Comparison of ENCODE assay signal across 32 cellular contexts in genomic region chr19:1647664-1648155, GRCh38. TPM values are rescaled to one million over a fixed set of nuclear protein-coding genes. Genes with fewer than 3 reads are reported as not detected.
DNase-seq lines count a peak whose midpoint lies in the region; ATAC-seq and TF ChIP-seq lines count a peak whose summit lies in the region.
"Had no signal": no experiment of that assay in that cellular context is flagged by ENCODE, and none has a peak within 500 bp of the region (broad histone marks: within the 10 kb centered on the region; RNA-seq: fewer than 3 reads in every experiment).

No MANE protein-coding gene starts in this region.

- H4K8ac ChIP-seq in trophoblast cell (ENCODE audit: low read depth, low read length) = no peak overlapping the region

- intact Hi-C loops in activated T-helper 2 cell treated with anti-CD3 and anti-CD28 coated beads, Interferon-gamma antibody, Interleukin-2, Interleukin-4, amounts not matched to agents 10 μg/mL and 5 μg/mL and 100 μg/mL, durations not matched to agents 14 hours and 24 hours and 36 hours (cut with micrococcal nuclease) = no loop called here

- peaks cover 7% of the 10 kb centered on the region for H3K79me1 ChIP-seq in trophoblast cell (ENCODE audit: low read length)

- H2BK5ac ChIP-seq in trophoblast cell (ENCODE audit: low read depth, low read length, poor library complexity) = no peak overlapping the region

- no peaks in the 10 kb centered on the region for H3K27me3 Mint-ChIP-seq in IgD-negative memory B cell
- H3K27me3 Mint-ChIP-seq in activated T-helper 2 cell treated with anti-CD3 and anti-CD28 coated beads, Interferon-gamma antibody, Interleukin-2, Interleukin-4, amounts not matched to agents 10 μg/mL and 5 μg/mL and 100 μg/mL, durations not matched to agents 14 hours and 24 hours and 36 hours (ENCODE audit: low read depth) = no peaks in the 10 kb centered on the region
- H3K27me3 Mint-ChIP-seq: activated naive CD8-positive, alpha-beta T cell treated with anti-CD3 and anti-CD28 coated beads, Interleukin-2, amount 10 ng/mL, durations not matched to agents 7 days and 5 days; stimulated activated naive CD8-positive, alpha-beta T cell treated with anti-CD3 and anti-CD28 coated beads, Interleukin-15, Interleukin-2, amounts not matched to agents 100 ng/mL and 50 ng/mL, for 24 hours had no signal

- no peak overlapping the region for H3K14ac ChIP-seq in trophoblast cell (ENCODE audit: low read length)

- H4K20me1 ChIP-seq in DOHH2 (ENCODE audit: control insufficient read depth, insufficient read depth, low read depth, low read length) = no peaks in the 10 kb centered on the region; the same call in 1 of the 2 replicates

- H3K4me3 Mint-ChIP-seq in IgD-negative memory B cell = peak overlapping the region; percentile 63 to 98 (median 86)
- no peak overlapping the region for H3K4me3 Mint-ChIP-seq in activated T-helper 2 cell treated with anti-CD3 and anti-CD28 coated beads, Interferon-gamma antibody, Interleukin-2, Interleukin-4, amounts not matched to agents 10 μg/mL and 5 μg/mL and 100 μg/mL, durations not matched to agents 14 hours and 24 hours and 36 hours (ENCODE audit: low read depth)
- H3K4me3 Mint-ChIP-seq: activated naive CD8-positive, alpha-beta T cell treated with anti-CD3 and anti-CD28 coated beads, Interleukin-2, amount 10 ng/mL, durations not matched to agents 7 days and 5 days; stimulated activated naive CD8-positive, alpha-beta T cell treated with anti-CD3 and anti-CD28 coated beads, Interleukin-15, Interleukin-2, amounts not matched to agents 100 ng/mL and 50 ng/mL, for 24 hours had no signal

- no peaks in the 10 kb centered on the region for H3K9me2 ChIP-seq in DOHH2 (replicated peaks; ENCODE audit: control insufficient read depth, low read length)

- H3K18ac ChIP-seq in trophoblast cell (ENCODE audit: low read length) = no peak overlapping the region

- H3K9me3 Mint-ChIP-seq in IgD-negative memory B cell = no peaks in the 10 kb centered on the region
- no peaks in the 10 kb centered on the region for H3K9me3 Mint-ChIP-seq in activated T-helper 2 cell treated with anti-CD3 and anti-CD28 coated beads, Interferon-gamma antibody, Interleukin-2, Interleukin-4, amounts not matched to agents 10 μg/mL and 5 μg/mL and 100 μg/mL, durations not matched to agents 14 hours and 24 hours and 36 hours
- H3K9me3 Mint-ChIP-seq: activated naive CD8-positive, alpha-beta T cell treated with anti-CD3 and anti-CD28 coated beads, Interleukin-2, amount 10 ng/mL, durations not matched to agents 7 days and 5 days; stimulated activated naive CD8-positive, alpha-beta T cell treated with anti-CD3 and anti-CD28 coated beads, Interleukin-15, Interleukin-2, amounts not matched to agents 100 ng/mL and 50 ng/mL, for 24 hours had no signal

- H2BK120ac ChIP-seq in trophoblast cell (ENCODE audit: insufficient read depth, low read length, poor library complexity) = no peak overlapping the region

- H4K12ac ChIP-seq in trophoblast cell (ENCODE audit: low read depth, low read length) = peak overlapping the region; percentile 6

- peaks cover 2% of the 10 kb centered on the region for H3K36me3 Mint-ChIP-seq in IgD-negative memory B cell
- H3K36me3 Mint-ChIP-seq in activated T-helper 2 cell treated with anti-CD3 and anti-CD28 coated beads, Interferon-gamma antibody, Interleukin-2, Interleukin-4, amounts not matched to agents 10 μg/mL and 5 μg/mL and 100 μg/mL, durations not matched to agents 14 hours and 24 hours and 36 hours (ENCODE audit: low read depth) = peaks cover 36% of the 10 kb centered on the region

- H3K9me3 ChIP-seq in DOHH2 (ENCODE audit: control insufficient read depth, insufficient read depth, low read length) (no peaks in the 10 kb centered on the region), WERI-Rb-1 (ENCODE audit: severe bottlenecking) (no peaks in the 10 kb centered on the region), trophoblast cell (ENCODE audit: insufficient read depth, low read depth, low read length) (peaks cover 4% of the 10 kb centered on the region)
- H3K9me3 ChIP-seq: BE2C, MG63, thoracic aorta had no signal

- H3K4me1 Mint-ChIP-seq in IgD-negative memory B cell = peaks cover 17 to 19% (median 19%) of the 10 kb centered on the region in 3 donors
- peaks cover 15% of the 10 kb centered on the region for H3K4me1 Mint-ChIP-seq in activated T-helper 2 cell treated with anti-CD3 and anti-CD28 coated beads, Interferon-gamma antibody, Interleukin-2, Interleukin-4, amounts not matched to agents 10 μg/mL and 5 μg/mL and 100 μg/mL, durations not matched to agents 14 hours and 24 hours and 36 hours (ENCODE audit: low read depth)

- WGBS in trophoblast cell (ENCODE audit: extremely low coverage, insufficient coverage, insufficient read length) = no CpG with 5 or more reads among the region's 18 CpGs

- peak overlapping the region; percentile 15 for H3K4ac ChIP-seq in trophoblast cell (ENCODE audit: low read depth, low read length)

- H3K27ac Mint-ChIP-seq in IgD-negative memory B cell = peak overlapping the region; percentile 98 to 99 (median 98)
- no peak overlapping the region for H3K27ac Mint-ChIP-seq in activated T-helper 2 cell treated with anti-CD3 and anti-CD28 coated beads, Interferon-gamma antibody, Interleukin-2, Interleukin-4, amounts not matched to agents 10 μg/mL and 5 μg/mL and 100 μg/mL, durations not matched to agents 14 hours and 24 hours and 36 hours
- H3K27ac Mint-ChIP-seq: activated naive CD8-positive, alpha-beta T cell treated with anti-CD3 and anti-CD28 coated beads, Interleukin-2, amount 10 ng/mL, durations not matched to agents 7 days and 5 days; stimulated activated naive CD8-positive, alpha-beta T cell treated with anti-CD3 and anti-CD28 coated beads, Interleukin-15, Interleukin-2, amounts not matched to agents 100 ng/mL and 50 ng/mL, for 24 hours had no signal

- DNase-seq in WERI-Rb-1 = no peak
- DNase-seq in trophoblast cell = no peak
- DNase-seq in NCI-H2196 (lab: John Stamatoyannopoulos, UW; ENCODE audit: unreplicated experiment) = no peak
- no peak for DNase-seq in NCI-H1092 treated with DMSO at 0.1 percent for 48 hours (lab: John Stamatoyannopoulos, UW)
- DNase-seq in activated T-helper 2 cell treated with anti-CD3 and anti-CD28 coated beads, Interferon-gamma antibody, Interleukin-2, Interleukin-4, amounts not matched to agents 10 μg/mL and 5 μg/mL and 100 μg/mL, durations not matched to agents 14 hours and 24 hours and 36 hours (ENCODE audit: low spot score) = no peak
- DNase-seq: activated CD4-positive, alpha-beta T cell treated with anti-CD3 and anti-CD28 coated beads for 48 hours; activated gamma-delta T cell; activated naive CD8-positive, alpha-beta T cell treated with anti-CD3 and anti-CD28 coated beads, Interleukin-2, amount 10 ng/mL, durations not matched to agents 7 days and 5 days; activated T-cell treated with anti-CD3 and anti-CD28 coated beads, Interleukin-2, amount 50 U/mL, for 1 hour; cortex of kidney; DMS79; foreskin keratinocyte; GF-D8; GOT3; left colon; mesendoderm; MG63; NCI-H1436 treated with DMSO at 0.1 percent for 48 hours; NCI-H2107; NCI-H446; NCI-H82; nucleus accumbens; PC-3; Right ventricle myocardium superior had no signal

- H3K79me2 ChIP-seq in DOHH2 (ENCODE audit: control insufficient read depth, low read length) = peaks cover 94% of the 10 kb centered on the region
- H3K79me2 ChIP-seq in trophoblast cell (ENCODE audit: control insufficient read depth, insufficient read depth, low read length, poor library complexity) = peaks cover 14% of the 10 kb centered on the region

- H3K27me3 ChIP-seq in DOHH2 (ENCODE audit: control insufficient read depth, low read length) = no peaks in the 10 kb centered on the region
- H3K27me3 ChIP-seq in WERI-Rb-1 (ENCODE audit: insufficient read depth, low read depth, severe bottlenecking) = no peaks in the 10 kb centered on the region
- H3K27me3 ChIP-seq in trophoblast cell (ENCODE audit: insufficient read depth, low read length) = no peaks in the 10 kb centered on the region
- H3K27me3 ChIP-seq: BE2C, foreskin keratinocyte, hepatocyte, MG63 had no signal

- H3K4me2 ChIP-seq in DOHH2 (ENCODE audit: low read length) (peak overlapping the region; percentile 96), trophoblast cell (ENCODE audit: low read length) (no peak overlapping the region)
- H3K4me2 ChIP-seq: hepatocyte had no signal

- no peak overlapping the region for H3K23ac ChIP-seq in trophoblast cell (ENCODE audit: low read length)

- H3K4me3 ChIP-seq in DOHH2 (ENCODE audit: low read length) (peak overlapping the region; percentile 84), WERI-Rb-1 (ENCODE audit: low read depth, low read length) (no peak overlapping the region), trophoblast cell (ENCODE audit: low read depth, low read length) (peak overlapping the region; percentile 4)
- H3K4me3 ChIP-seq: hepatocyte, MG63, thoracic aorta had no signal

- H3K36me3 ChIP-seq in DOHH2 (ENCODE audit: control insufficient read depth, low read length) (peaks cover 86% of the 10 kb centered on the region), WERI-Rb-1 (peaks cover 77% of the 10 kb centered on the region), trophoblast cell (ENCODE audit: control insufficient read depth in 1 of 2, insufficient read depth in 2 of 2, low read length in 2 of 2) (peaks cover 71 to 74% of the 10 kb centered on the region in 2 experiments)
- H3K36me3 ChIP-seq: thoracic aorta had no signal

- H3K9ac ChIP-seq in trophoblast cell (ENCODE audit: low read length) = no peak overlapping the region

- H4K91ac ChIP-seq in trophoblast cell (ENCODE audit: low read depth, low read length) = no peak overlapping the region

- no peak for ATAC-seq in GM18519 (IDR thresholded peaks at IDR 0.05; ENCODE audit: low FRiP score, unreplicated experiment)
- ATAC-seq: esophagus mucosa, foreskin keratinocyte, left colon, PC-3 had no signal

- no peak for TF ChIP-seq CTCF in DOHH2 (IDR thresholded peaks at IDR 0.05; ENCODE audit: low read depth, low read length, poor library complexity, severe bottlenecking)
- no peak for TF ChIP-seq CTCF in WERI-Rb-1 (IDR thresholded peaks at IDR 0.05; ENCODE audit: low read depth, low read length)

- H3K4me1 ChIP-seq in DOHH2 (ENCODE audit: control insufficient read depth, low read length) = peaks cover 41% of the 10 kb centered on the region
- peaks cover 8 to 11% of the 10 kb centered on the region in 2 experiments for H3K4me1 ChIP-seq in trophoblast cell (ENCODE audit: control insufficient read depth in 1 of 2, insufficient read depth in 2 of 2, low read length in 2 of 2)
- H3K4me1 ChIP-seq: BE2C had no signal

- peaks cover 20% of the 10 kb centered on the region for H3F3A ChIP-seq in DOHH2 (ENCODE audit: control insufficient read depth, insufficient read depth)

- no peak overlapping the region for H2BK12ac ChIP-seq in trophoblast cell (ENCODE audit: low read length)

- H2AFZ ChIP-seq in trophoblast cell (ENCODE audit: insufficient read depth, low read length, poor library complexity) = no peak overlapping the region
- H2AFZ ChIP-seq: hepatocyte had no signal

- H2AK5ac ChIP-seq in trophoblast cell (ENCODE audit: low read length) = no peak overlapping the region

- H3K27ac ChIP-seq in DOHH2 (ENCODE audit: low read depth, low read length) (peak overlapping the region; percentile 93), WERI-Rb-1 (peak overlapping the region; percentile 63), trophoblast cell (ENCODE audit: low read depth, low read length) (no peak overlapping the region)
- H3K27ac ChIP-seq: foreskin keratinocyte, hepatocyte, thoracic aorta had no signal

RNA-seq across cellular contexts. Expression of gene TCF3, which starts 4.7 kb away (rescaled TPM):
- 28.6 TPM for polyA plus RNA-seq in IgD-negative memory B cell
- polyA plus RNA-seq in trophoblast cell (2013) = 148 and 149 TPM in 2 replicates
- 153 and 173 TPM in 2 replicates for total RNA-seq in activated T-helper 2 cell treated with anti-CD3 and anti-CD28 coated beads, Interferon-gamma antibody, Interleukin-2, Interleukin-4, amounts not matched to agents 10 μg/mL and 5 μg/mL and 100 μg/mL, durations not matched to agents 14 hours and 24 hours and 36 hours

RNA-seq across cellular contexts. Expression of gene UQCR11, which starts 42.4 kb away (rescaled TPM):
- polyA plus RNA-seq in IgD-negative memory B cell = 487 TPM
- polyA plus RNA-seq in trophoblast cell (2013) = 125 and 128 TPM in 2 replicates
- 163 and 184 TPM in 2 replicates for total RNA-seq in activated T-helper 2 cell treated with anti-CD3 and anti-CD28 coated beads, Interferon-gamma antibody, Interleukin-2, Interleukin-4, amounts not matched to agents 10 μg/mL and 5 μg/mL and 100 μg/mL, durations not matched to agents 14 hours and 24 hours and 36 hours

RNA-seq across cellular contexts. Expression of gene MBD3, which starts 55.0 kb away (rescaled TPM):
- 16.4 TPM for polyA plus RNA-seq in IgD-negative memory B cell
- polyA plus RNA-seq in trophoblast cell (2013) = 98.4 and 103 TPM in 2 replicates
- total RNA-seq in activated T-helper 2 cell treated with anti-CD3 and anti-CD28 coated beads, Interferon-gamma antibody, Interleukin-2, Interleukin-4, amounts not matched to agents 10 μg/mL and 5 μg/mL and 100 μg/mL, durations not matched to agents 14 hours and 24 hours and 36 hours = 123 and 125 TPM in 2 replicates
